ENCODE assay signal across 20 cellular contexts in genomic region chr4:6529021-6529420, GRCh38. TPM values are rescaled to one million over a fixed set of nuclear protein-coding genes. Genes with fewer than 3 reads are reported as not detected.
"Had no signal": no experiment of that assay in that cellular context is flagged by ENCODE, and none has a peak within 500 bp of the region (broad histone marks: within the 10 kb centered on the region; RNA-seq: fewer than 3 reads in every experiment).

No MANE protein-coding gene starts in this region.

- H3K4me3 Mint-ChIP-seq: activated B cell treated with CpG ODN at 0.5 μM for 24 hours; activated CD8-positive, alpha-beta T cell treated with anti-CD3 and anti-CD28 coated beads for 36 hours; activated naive CD4-positive, alpha-beta T cell treated with anti-CD3 and anti-CD28 coated beads, Interleukin-2, amount 10 ng/mL, durations not matched to agents 7 days and 5 days; activated naive CD8-positive, alpha-beta T cell treated with anti-CD3 and anti-CD28 coated beads, Interleukin-2, amount 50 U/mL, for 24 hours; activated T-helper 17 cell treated with anti-CD3 and anti-CD28 coated beads, Interleukin-2, amount 50 U/mL, for 72 hours; nephron progenitor cell had no signal

- H3K27me3 Mint-ChIP-seq: activated B cell treated with CpG ODN at 0.5 μM for 24 hours; activated CD8-positive, alpha-beta T cell treated with anti-CD3 and anti-CD28 coated beads for 36 hours; activated naive CD4-positive, alpha-beta T cell treated with anti-CD3 and anti-CD28 coated beads, Interleukin-2, amount 10 ng/mL, durations not matched to agents 7 days and 5 days had no signal

- H3K27ac ChIP-seq: brain microvascular endothelial cell, colonic mucosa, left lung, psoas muscle, thyroid gland had no signal

- H3K27me3 ChIP-seq: brain microvascular endothelial cell, colonic mucosa, thyroid gland had no signal

- H3K9me3 Mint-ChIP-seq: activated B cell treated with CpG ODN at 0.5 μM for 24 hours; activated CD8-positive, alpha-beta T cell treated with anti-CD3 and anti-CD28 coated beads for 36 hours; activated naive CD4-positive, alpha-beta T cell treated with anti-CD3 and anti-CD28 coated beads, Interleukin-2, amount 10 ng/mL, durations not matched to agents 7 days and 5 days; activated naive CD8-positive, alpha-beta T cell treated with anti-CD3 and anti-CD28 coated beads, Interleukin-2, amount 50 U/mL, for 24 hours; activated T-helper 17 cell treated with anti-CD3 and anti-CD28 coated beads, Interleukin-2, amount 50 U/mL, for 72 hours; nephron progenitor cell had no signal

- H3K36me3 Mint-ChIP-seq: activated naive CD4-positive, alpha-beta T cell treated with anti-CD3 and anti-CD28 coated beads, Interleukin-2, amount 10 ng/mL, durations not matched to agents 7 days and 5 days had no signal

- H3K27ac Mint-ChIP-seq: activated B cell treated with CpG ODN at 0.5 μM for 24 hours; activated CD8-positive, alpha-beta T cell treated with anti-CD3 and anti-CD28 coated beads for 36 hours; activated naive CD4-positive, alpha-beta T cell treated with anti-CD3 and anti-CD28 coated beads, Interleukin-2, amount 10 ng/mL, durations not matched to agents 7 days and 5 days; activated naive CD8-positive, alpha-beta T cell treated with anti-CD3 and anti-CD28 coated beads, Interleukin-2, amount 50 U/mL, for 24 hours; activated T-helper 17 cell treated with anti-CD3 and anti-CD28 coated beads, Interleukin-2, amount 50 U/mL, for 72 hours; nephron progenitor cell had no signal

- H3K36me3 ChIP-seq: brain microvascular endothelial cell, colonic mucosa, left lung, thyroid gland had no signal

- DNase-seq: activated B cell treated with CpG ODN at 0.5 μM for 24 hours; activated CD4-positive, alpha-beta T cell treated with anti-CD3 and anti-CD28 coated beads for 48 hours; activated CD8-positive, alpha-beta T cell treated with anti-CD3 and anti-CD28 coated beads for 36 hours; activated naive CD4-positive, alpha-beta T cell treated with anti-CD3 and anti-CD28 coated beads, Interleukin-2, amount 10 ng/mL, durations not matched to agents 7 days and 5 days; activated naive CD8-positive, alpha-beta T cell treated with anti-CD3 and anti-CD28 coated beads, Interleukin-2, amount 50 U/mL, for 24 hours; activated T-cell treated with anti-CD3 and anti-CD28 coated beads, Interleukin-2, amount 50 U/mL, for 1 hour; anterior cingulate cortex; brain microvascular endothelial cell; central memory CD4-positive, alpha-beta T cell; colonic mucosa; left lung; midbrain; nephron progenitor cell; psoas muscle; stimulated activated naive CD4-positive, alpha-beta T cell treated with Interleukin-2 at 50 U/mL for 16 hours; thyroid gland had no signal

- ATAC-seq: activated CD8-positive, alpha-beta T cell treated with anti-CD3 and anti-CD28 coated beads for 36 hours; activated naive CD8-positive, alpha-beta T cell treated with anti-CD3 and anti-CD28 coated beads, Interleukin-2, amount 50 U/mL, for 24 hours; activated T-helper 17 cell treated with anti-CD3 and anti-CD28 coated beads, Interleukin-2, amount 50 U/mL, for 72 hours; left lung; psoas muscle had no signal

- H3K9me3 ChIP-seq: colonic mucosa, left lung, psoas muscle, thyroid gland had no signal

- H3K4me3 ChIP-seq: colonic mucosa, left lung, psoas muscle, thyroid gland had no signal

- H3K4me1 Mint-ChIP-seq: activated B cell treated with CpG ODN at 0.5 μM for 24 hours; activated naive CD4-positive, alpha-beta T cell treated with anti-CD3 and anti-CD28 coated beads, Interleukin-2, amount 10 ng/mL, durations not matched to agents 7 days and 5 days; activated naive CD8-positive, alpha-beta T cell treated with anti-CD3 and anti-CD28 coated beads, Interleukin-2, amount 50 U/mL, for 24 hours; activated T-helper 17 cell treated with anti-CD3 and anti-CD28 coated beads, Interleukin-2, amount 50 U/mL, for 72 hours had no signal

- H3K4me1 ChIP-seq: colonic mucosa, left lung, psoas muscle, thyroid gland had no signal

RNA-seq across cellular contexts. Expression of gene PPP2R2C, which starts 56.6 kb away (rescaled TPM):
- total RNA-seq: activated B cell treated with CpG ODN at 0.5 μM for 24 hours; activated CD8-positive, alpha-beta T cell treated with anti-CD3 and anti-CD28 coated beads for 36 hours; activated T-helper 17 cell treated with anti-CD3 and anti-CD28 coated beads, Interleukin-2, amount 50 U/mL, for 72 hours; epithelial cell of proximal tubule; kidney epithelial cell; osteocyte had no signal
